ENCODE assay signal across 21 cellular contexts in genomic region chr16:14275934-14276333, GRCh38.
A peak's percentile ranks its signal among the peaks of the same experiment; 100 is the strongest.
DNase-seq lines count a peak whose midpoint lies in the region; ATAC-seq, FAIRE-seq and TF ChIP-seq lines count a peak whose summit lies in the region.
"Had no signal": no experiment of that assay in that cellular context is flagged by ENCODE, and none has a peak within 500 bp of the region (broad histone marks: within the 10 kb centered on the region; RNA-seq: fewer than 3 reads in every experiment).

No MANE protein-coding gene starts in this region.

- POLR2A ChIA-PET in K562 (lab: Yijun Ruan, JAX): no interaction called here

- H3K27me3 ChIP-seq in K562 (ENCODE audit: control insufficient read depth in 2 of 2, insufficient read depth in 2 of 2, low read length in 2 of 2): no peaks in the 10 kb centered on the region
- H3K27me3 ChIP-seq: BE2C, BLaER1 had no signal

- H3K9ac ChIP-seq in K562 (ENCODE audit: insufficient read depth in 1 of 2, low read depth in 2 of 2, low read length in 2 of 2): no peak overlapping the region
- H3K9ac ChIP-seq: BLaER1 had no signal

- no peaks in the 10 kb centered on the region; a peak in 1 of 5 replicates for H3K4me1 ChIP-seq in K562 (replicated peaks in 1 of 2; ENCODE audit: control insufficient read depth in 2 of 2, insufficient read depth in 2 of 2, low read length in 2 of 2)
- H3K4me1 ChIP-seq: BE2C, BLaER1 had no signal

- no peaks in the 10 kb centered on the region for H3K9me1 ChIP-seq in K562 (ENCODE audit: control insufficient read depth, insufficient read depth, low read length)

- peaks cover 29% of the 10 kb centered on the region for H3K9me3 Mint-ChIP-seq in nephron progenitor cell
- no peaks in the 10 kb centered on the region for H3K9me3 Mint-ChIP-seq in activated CD8-positive, alpha-beta memory T cell treated with anti-CD3 and anti-CD28 coated beads, Interleukin-2, amount 10 ng/mL, durations not matched to agents 7 days and 5 days (ENCODE audit: low read depth)

- DNase-seq in K562 (ENCODE audit: extremely low read depth in 1 of 4, low spot score in 3 of 4): no peak
- no peak for DNase-seq in nephron progenitor cell
- DNase-seq in activated CD8-positive, alpha-beta memory T cell treated with anti-CD3 and anti-CD28 coated beads, Interleukin-2, amount 10 ng/mL, durations not matched to agents 7 days and 5 days: no peak
- DNase-seq in C1 segment of cervical spinal cord (lab: John Stamatoyannopoulos, UW): no peak
- DNase-seq: 8988T; ACHN; BE2C; Caco-2; Calu3; CD4-positive, alpha-beta T cell; CD8-positive, alpha-beta T cell; DMS79 treated with DMSO at 0.1 percent for 48 hours; GF-D8 had no signal

- BruUV-seq in K562 (replicated peaks; lab: Mats Ljungman, UMichigan): no TSS peak

- in situ Hi-C loops in K562 (cut with MboI): no loop called here

- no peak for TF ChIP-seq EP300 in K562 (IDR thresholded peaks at IDR 0.05; ENCODE audit: low read length)

- no peak overlapping the region for H3K4me3 ChIP-seq in K562
- H3K4me3 ChIP-seq: BLaER1 had no signal

- no peak overlapping the region for H3K4me3 Mint-ChIP-seq in nephron progenitor cell
- no peak overlapping the region for H3K4me3 Mint-ChIP-seq in activated CD8-positive, alpha-beta memory T cell treated with anti-CD3 and anti-CD28 coated beads, Interleukin-2, amount 10 ng/mL, durations not matched to agents 7 days and 5 days
- H3K4me3 Mint-ChIP-seq: CD4-positive, alpha-beta T cell; CD8-positive, alpha-beta T cell had no signal

- CTCF ChIA-PET in K562 (lab: Yijun Ruan, JAX; ENCODE audit: low intra/inter-chr PET ratio): no interaction called here
- CTCF ChIA-PET in activated CD8-positive, alpha-beta memory T cell treated with anti-CD3 and anti-CD28 coated beads, Interleukin-2, amount 10 ng/mL, durations not matched to agents 7 days and 5 days (lab: Charles Lee): no interaction called here

- peaks cover 12% of the 10 kb centered on the region for H3K36me3 Mint-ChIP-seq in nephron progenitor cell (ENCODE audit: low read depth)
- H3K36me3 Mint-ChIP-seq in activated CD8-positive, alpha-beta memory T cell treated with anti-CD3 and anti-CD28 coated beads, Interleukin-2, amount 10 ng/mL, durations not matched to agents 7 days and 5 days: no peaks in the 10 kb centered on the region
- H3K36me3 Mint-ChIP-seq: CD8-positive, alpha-beta T cell had no signal

- WGBS in K562 (ENCODE audit: insufficient coverage, low coverage, missing lambda C conversion rate): 20% methylated on average over 3 of the region's 3 CpGs

- H3K79me2 ChIP-seq in K562 (ENCODE audit: control insufficient read depth, insufficient read depth, low read length): no peaks in the 10 kb centered on the region

- no peak overlapping the region for H3K27ac ChIP-seq in K562 (ENCODE audit: extremely low read depth, low read depth, low read length)
- H3K27ac ChIP-seq: BLaER1, C4-2B had no signal

- no peak overlapping the region for H2AFZ ChIP-seq in K562 (ENCODE audit: low read depth, low read length)

- peak overlapping the region; percentile 34 for H3K27ac Mint-ChIP-seq in nephron progenitor cell
- H3K27ac Mint-ChIP-seq in activated CD8-positive, alpha-beta memory T cell treated with anti-CD3 and anti-CD28 coated beads, Interleukin-2, amount 10 ng/mL, durations not matched to agents 7 days and 5 days: no peak overlapping the region
- H3K27ac Mint-ChIP-seq: CD4-positive, alpha-beta T cell; CD8-positive, alpha-beta T cell had no signal

- no peaks in the 10 kb centered on the region for H3K4me1 Mint-ChIP-seq in nephron progenitor cell
- H3K4me1 Mint-ChIP-seq in activated CD8-positive, alpha-beta memory T cell treated with anti-CD3 and anti-CD28 coated beads, Interleukin-2, amount 10 ng/mL, durations not matched to agents 7 days and 5 days: no peaks in the 10 kb centered on the region

- no peaks in the 10 kb centered on the region for H3K36me3 ChIP-seq in K562 (ENCODE audit: control insufficient read depth, insufficient read depth, low read length)
- H3K36me3 ChIP-seq: BE2C, BLaER1 had no signal

- H3K9me3 ChIP-seq in K562 (replicated peaks; ENCODE audit: control insufficient read depth, insufficient read depth, low read depth, low read length): peaks cover 4% of the 10 kb centered on the region; the same call in 1 of the 2 replicates
- H3K9me3 ChIP-seq: BE2C, Caco-2 had no signal

- no peak overlapping the region for H3K4me2 ChIP-seq in K562 (ENCODE audit: insufficient read depth, low read length)
- H3K4me2 ChIP-seq: BLaER1 had no signal

- no peak for FAIRE-seq in K562 (lab: Jason Lieb, UNC)
- FAIRE-seq: A204.1, D721Med, G401.6, GM12891, GM19239 had no signal

- H4K20me1 ChIP-seq in K562 (replicated peaks; ENCODE audit: control insufficient read depth, insufficient read depth, low read length): no peaks in the 10 kb centered on the region
- H4K20me1 ChIP-seq: BLaER1 had no signal

- TF ChIP-seq CTCF in K562 (IDR thresholded peaks at IDR 0.05 in 2 of 3, conservative IDR thresholded peaks at IDR 0.05 in 1 of 3; ENCODE audit: insufficient read depth in 2 of 3, low read depth in 1 of 3, low read length in 3 of 3): no peak
- no peak for TF ChIP-seq CTCF in nephron progenitor cell (IDR thresholded peaks at IDR 0.05)

- no peak for TF ChIP-seq RAD21 in K562 (CRISPR knock-in tag; conservative IDR thresholded peaks at IDR 0.05 in 1 of 2, IDR thresholded peaks at IDR 0.05 in 1 of 2)

- TF ChIP-seq POLR2A in K562 (conservative IDR thresholded peaks at IDR 0.05): no peak

- no peaks in the 10 kb centered on the region for H3K27me3 Mint-ChIP-seq in nephron progenitor cell (ENCODE audit: low read depth, poor library complexity)
- peaks cover 9% of the 10 kb centered on the region for H3K27me3 Mint-ChIP-seq in activated CD8-positive, alpha-beta memory T cell treated with anti-CD3 and anti-CD28 coated beads, Interleukin-2, amount 10 ng/mL, durations not matched to agents 7 days and 5 days
- H3K27me3 Mint-ChIP-seq: CD4-positive, alpha-beta T cell had no signal

- intact Hi-C loops in K562 (cut with micrococcal nuclease): no loop called here

- no peak for ATAC-seq in K562
- no peak for ATAC-seq in activated CD8-positive, alpha-beta memory T cell treated with anti-CD3 and anti-CD28 coated beads, Interleukin-2, amount 10 ng/mL, durations not matched to agents 7 days and 5 days
- ATAC-seq in HG02870 (IDR thresholded peaks at IDR 0.05; ENCODE audit: unreplicated experiment): no peak
- ATAC-seq: CD8-positive, alpha-beta T cell had no signal

TF ChIP-seq in K562, 482 proteins besides CTCF, POLR2A, EP300 and RAD21:
- TF ChIP-seq BCOR (IDR thresholded peaks at IDR 0.05) (peak; percentile 31; the same call in 1 of the 2 replicates), ZNF512 (tag; IDR thresholded peaks at IDR 0.05) (no peak), RBM25 (IDR thresholded peaks at IDR 0.05; ENCODE audit: low read depth, low read length, severe bottlenecking) (peak; percentile 74), ZNF184 (CRISPR knock-in tag; IDR thresholded peaks at IDR 0.05) (peak; percentile 96)
